18 cellular contexts compared by ENCODE assay signal in the genomic region with DNA sequence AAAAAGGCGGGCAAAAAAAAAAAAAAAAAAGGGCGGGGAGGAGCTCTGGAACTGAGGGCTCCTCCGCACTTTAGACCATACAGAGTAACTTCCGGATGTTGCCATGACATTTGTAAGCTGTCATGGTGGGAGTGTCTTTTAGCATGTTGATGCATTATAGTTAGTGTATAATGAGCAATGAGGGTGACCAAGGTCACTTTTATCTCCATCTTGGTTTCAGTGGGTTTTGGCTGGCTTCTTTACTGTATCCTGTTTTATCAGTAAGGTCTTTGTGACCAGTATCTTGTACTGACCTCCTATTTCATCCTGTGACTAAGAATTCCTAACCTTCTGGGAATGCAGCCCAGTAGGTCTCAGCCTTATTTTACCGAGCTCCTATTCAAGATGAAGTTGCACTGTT.
"Had no signal": no experiment of that assay in that cellular context is flagged by ENCODE, and none has a peak within 500 bp of the region (broad histone marks: within the 10 kb centered on the region; RNA-seq: fewer than 3 reads in every experiment).

No MANE protein-coding gene starts in this region.

- H3K36me3 ChIP-seq: heart left ventricle, spleen, tibial nerve had no signal

- H3K36me3 Mint-ChIP-seq: naive thymus-derived CD8-positive, alpha-beta T cell; stimulated activated memory B cell treated with anti-CD40 and anti-IgM and Interleukin-4, amounts not matched to agents 10 μg/mL and 1 μg/mL and 100 μg/mL, for 72 hours had no signal

- H3K4me3 ChIP-seq: dorsolateral prefrontal cortex, heart left ventricle, mucosa of descending colon, spleen, testis, tibial nerve had no signal

- H3K4me1 Mint-ChIP-seq: naive thymus-derived CD8-positive, alpha-beta T cell; neural crest cell; stimulated activated memory B cell treated with anti-CD40 and anti-IgM and Interleukin-4, amounts not matched to agents 10 μg/mL and 1 μg/mL and 100 μg/mL, for 72 hours had no signal

- H3K9me3 ChIP-seq: heart left ventricle, mucosa of descending colon, spleen, testis, tibial nerve had no signal

- H3K27ac Mint-ChIP-seq: naive thymus-derived CD8-positive, alpha-beta T cell; stimulated activated memory B cell treated with anti-CD40 and anti-IgM and Interleukin-4, amounts not matched to agents 10 μg/mL and 1 μg/mL and 100 μg/mL, for 72 hours; stimulated activated naive CD8-positive, alpha-beta T cell treated with anti-CD3 and anti-CD28 coated beads, Interleukin-15, Interleukin-2, amounts not matched to agents 100 ng/mL and 50 ng/mL, for 24 hours had no signal

- DNase-seq: cortex of kidney; dorsolateral prefrontal cortex; effector memory CD4-positive, alpha-beta T cell; heart left ventricle; hippocampal formation; kidney glomerular epithelial cell; mammary epithelial cell; mucosa of descending colon; naive thymus-derived CD8-positive, alpha-beta T cell; spleen; stimulated activated CD4-positive, alpha-beta T cell treated with anti-CD3 and anti-CD28 coated beads, Interleukin-15, amount 100 ng/mL, for 24 hours; stimulated activated CD4-positive, alpha-beta T cell treated with anti-CD3 and anti-CD28 coated beads, Interleukin-1b, Interleukin-23, amount 100 ng/mL, for 48 hours; stimulated activated CD4-positive, alpha-beta T cell treated with anti-CD3 and anti-CD28 coated beads, Interleukin-4, amount 100 ng/mL, for 24 hours; testis had no signal

- H3K4me3 Mint-ChIP-seq: naive thymus-derived CD8-positive, alpha-beta T cell; neural crest cell; stimulated activated memory B cell treated with anti-CD40 and anti-IgM and Interleukin-4, amounts not matched to agents 10 μg/mL and 1 μg/mL and 100 μg/mL, for 72 hours; stimulated activated naive CD8-positive, alpha-beta T cell treated with anti-CD3 and anti-CD28 coated beads, Interleukin-15, Interleukin-2, amounts not matched to agents 100 ng/mL and 50 ng/mL, for 24 hours had no signal

- H3K27me3 ChIP-seq: heart left ventricle, spleen, testis, tibial nerve had no signal

- H3K4me1 ChIP-seq: heart left ventricle, spleen, testis, tibial nerve had no signal

- H3K27ac ChIP-seq: dorsolateral prefrontal cortex, heart left ventricle, spleen, testis, tibial nerve had no signal

- H3K9me3 Mint-ChIP-seq: naive thymus-derived CD8-positive, alpha-beta T cell; neural crest cell; stimulated activated memory B cell treated with anti-CD40 and anti-IgM and Interleukin-4, amounts not matched to agents 10 μg/mL and 1 μg/mL and 100 μg/mL, for 72 hours; stimulated activated naive CD8-positive, alpha-beta T cell treated with anti-CD3 and anti-CD28 coated beads, Interleukin-15, Interleukin-2, amounts not matched to agents 100 ng/mL and 50 ng/mL, for 24 hours had no signal
